5 cellular contexts compared by ENCODE assay signal in genomic region chr1:61533546-61533945, GRCh38.
"Had no signal": no experiment of that assay in that cellular context is flagged by ENCODE, and none has a peak within 500 bp of the region (broad histone marks: within the 10 kb centered on the region; RNA-seq: fewer than 3 reads in every experiment).

No MANE protein-coding gene starts in this region.

- ATAC-seq: GM23338, K562 had no signal

- H3K4me3 ChIP-seq: GM23338, K562 had no signal

- DNase-seq: H9, HCEC 1CT, IMR-90 had no signal
